16 cellular contexts compared by ENCODE assay signal in genomic region chr15:78671626-78672211, GRCh38. TPM values are rescaled to one million over a fixed set of nuclear protein-coding genes. Genes with fewer than 3 reads are reported as not detected.
A peak's percentile ranks its signal among the peaks of the same experiment; 100 is the strongest.
DNase-seq lines count a peak whose midpoint lies in the region; ATAC-seq, FAIRE-seq and TF ChIP-seq lines count a peak whose summit lies in the region.
"Had no signal": no experiment of that assay in that cellular context is flagged by ENCODE, and none has a peak within 500 bp of the region (broad histone marks: within the 10 kb centered on the region; RNA-seq: fewer than 3 reads in every experiment).

No MANE protein-coding gene starts in this region.

- H3K4me3 ChIP-seq in H1 (ENCODE audit: extremely low read depth in 1 of 4, insufficient read depth in 2 of 4, low read depth in 3 of 4, low read length in 4 of 4): no peak overlapping the region
- H3K4me3 ChIP-seq: heart left ventricle, psoas muscle had no signal

- H3K27me3 Mint-ChIP-seq in H9 (ENCODE audit: low read depth): peaks cover 45% of the 10 kb centered on the region
- no peaks in the 10 kb centered on the region for H3K27me3 Mint-ChIP-seq in activated T-cell treated with anti-CD3 and anti-CD28 coated beads, Interleukin-2, amount 50 U/mL, for 24 hours
- H3K27me3 Mint-ChIP-seq: activated CD4-positive, alpha-beta T cell treated with anti-CD3 and anti-CD28 coated beads, Interleukin-2, amount 10 ng/mL, durations not matched to agents 7 days and 5 days had no signal

- H3T11ph ChIP-seq in H9 (ENCODE audit: low read length): no peak overlapping the region

- H3K27ac Mint-ChIP-seq in H9: 0 out of 7 replicates have a peak overlapping the region, but pooled peaks of 2 of the 3 experiments have one; percentile 16 to 30
- H3K27ac Mint-ChIP-seq in activated T-cell treated with anti-CD3 and anti-CD28 coated beads, Interleukin-2, amount 50 U/mL, for 24 hours: no peak overlapping the region
- H3K27ac Mint-ChIP-seq: activated CD4-positive, alpha-beta T cell treated with anti-CD3 and anti-CD28 coated beads, Interleukin-2, amount 10 ng/mL, durations not matched to agents 7 days and 5 days; CD4-positive, CD25-positive, alpha-beta regulatory T cell had no signal

- no peak overlapping the region for H3K23ac ChIP-seq in H9 (ENCODE audit: insufficient read length, low read depth, low read length)
- no peak overlapping the region for H3K23ac ChIP-seq in H1 (ENCODE audit: insufficient read length)

- H3K9me3 ChIP-seq in H9 (ENCODE audit: control insufficient read depth, low read depth, low read length) (no peaks in the 10 kb centered on the region), H1 (ENCODE audit: insufficient read depth in 2 of 2, low read depth in 1 of 2, low read length in 1 of 2) (no peaks in the 10 kb centered on the region)
- H3K9me3 ChIP-seq: psoas muscle had no signal

- H3K56ac ChIP-seq in H9 (ENCODE audit: insufficient read length, low read depth, low read length) (no peak overlapping the region), H1 (replicated peaks; ENCODE audit: insufficient read length, low read depth, low read length) (no peak overlapping the region)

- H4K91ac ChIP-seq in H9 (ENCODE audit: insufficient read length, low read depth, low read length) (no peak overlapping the region), H1 (replicated peaks; ENCODE audit: insufficient read length, low read length) (peak overlapping the region; percentile 63)

- no peak for TF ChIP-seq POLR2A in H1 (IDR thresholded peaks at IDR 0.05; ENCODE audit: control extremely low read depth in 1 of 2, low read depth in 2 of 2, low read length in 2 of 2)

- H2BK20ac ChIP-seq in H9 (ENCODE audit: low read depth, low read length, poor library complexity, severe bottlenecking) (no peak overlapping the region), H1 (ENCODE audit: low read length) (no peak overlapping the region)

- H4K8ac ChIP-seq in H9 (replicated peaks; ENCODE audit: insufficient read length, low read depth, low read length): no peak overlapping the region
- H4K8ac ChIP-seq in H1 (ENCODE audit: extremely low read depth, insufficient read depth, low read length): peak overlapping the region; percentile 61; the same call in 1 of the 2 replicates

- H2AK5ac ChIP-seq in H9 (ENCODE audit: insufficient read length, low read length) (no peak overlapping the region), H1 (ENCODE audit: low read depth, low read length) (no peak overlapping the region)

- no peak for TF ChIP-seq EP300 in H1 (IDR thresholded peaks at IDR 0.05; ENCODE audit: borderline replicate concordance in 1 of 2, low read depth in 2 of 2, low read length in 2 of 2)

- no peak overlapping the region for H3K18ac ChIP-seq in H9 (ENCODE audit: insufficient read length, low read depth, low read length)
- peak overlapping the region; percentile 62; the same call in 1 of the 2 replicates for H3K18ac ChIP-seq in H1 (ENCODE audit: extremely low read depth, low read length)

- H2AFZ ChIP-seq in H9 (ENCODE audit: low read length) (no peak overlapping the region), H1 (ENCODE audit: low read length) (no peak overlapping the region)

- H4K20me1 ChIP-seq in H9 (ENCODE audit: control insufficient read depth, insufficient read depth, insufficient read length) (no peaks in the 10 kb centered on the region), H1 (replicated peaks in 1 of 2; ENCODE audit: control insufficient read depth in 1 of 2, insufficient read depth in 2 of 2, low read length in 2 of 2) (no peaks in the 10 kb centered on the region)

- H2BK15ac ChIP-seq in H9 (ENCODE audit: low read depth, low read length) (no peak overlapping the region), H1 (ENCODE audit: low read length) (no peak overlapping the region)

- H4K5ac ChIP-seq in H9 (ENCODE audit: insufficient read length, low read depth, low read length) (no peak overlapping the region), H1 (ENCODE audit: insufficient read length, low read depth, low read length) (no peak overlapping the region)

- H3K4ac ChIP-seq in H9 (ENCODE audit: low read depth, low read length) (no peak overlapping the region), H1 (replicated peaks; ENCODE audit: insufficient read length, low read depth, low read length) (no peak overlapping the region)

- peaks cover 56 to 68% of the 10 kb centered on the region in 2 experiments for H3K4me1 Mint-ChIP-seq in H9
- H3K4me1 Mint-ChIP-seq in activated T-cell treated with anti-CD3 and anti-CD28 coated beads, Interleukin-2, amount 50 U/mL, for 24 hours (ENCODE audit: low read depth): no peaks in the 10 kb centered on the region
- H3K4me1 Mint-ChIP-seq: activated CD4-positive, alpha-beta T cell treated with anti-CD3 and anti-CD28 coated beads, Interleukin-2, amount 10 ng/mL, durations not matched to agents 7 days and 5 days; CD4-positive, CD25-positive, alpha-beta regulatory T cell had no signal

- H3K79me2 ChIP-seq in H9 (ENCODE audit: insufficient read depth, low read length) (no peaks in the 10 kb centered on the region), H1 (ENCODE audit: control insufficient read depth in 1 of 2, insufficient read depth in 2 of 2, low read length in 2 of 2) (no peaks in the 10 kb centered on the region)

- no peak for ATAC-seq in GM18520 (IDR thresholded peaks at IDR 0.05; ENCODE audit: unreplicated experiment)
- ATAC-seq: psoas muscle had no signal

- no peak for TF ChIP-seq RAD21 in H1 (IDR thresholded peaks at IDR 0.05 in 1 of 2, conservative IDR thresholded peaks at IDR 0.05 in 1 of 2; ENCODE audit: low read depth in 2 of 2, low read length in 2 of 2)

- no CpG with 5 or more reads among the region's 6 CpGs for WGBS in H9 (ENCODE audit: extremely low coverage, insufficient read length, low lambda C conversion rate)
- 31% methylated on average over 6 of the region's 6 CpGs; no CpG with 5 or more reads in 1 of the 2 experiments for WGBS in H1 (ENCODE audit: extremely low coverage in 1 of 2, insufficient coverage in 1 of 2, insufficient read length in 1 of 2, insufficient replicate concordance in 2 of 2, low coverage in 1 of 2, low lambda C conversion rate in 2 of 2, missing lambda C conversion rate in 1 of 2), 2 experiments

- H3K4me2 ChIP-seq in H9 (ENCODE audit: insufficient read depth, insufficient read length, low read length) (no peak overlapping the region), H1 (ENCODE audit: insufficient read depth in 1 of 2, low read depth in 2 of 2, low read length in 2 of 2) (peak overlapping the region; percentile 1 to 22; a peak in 1 of 4 replicates)

- H2BK5ac ChIP-seq in H9 (ENCODE audit: insufficient read length, low read length): no peak overlapping the region
- H2BK5ac ChIP-seq in H1 (ENCODE audit: low read depth, low read length): peak overlapping the region; percentile 55; the same call in 1 of the 2 replicates

- no peak for TF ChIP-seq CTCF in H9 (conservative IDR thresholded peaks at IDR 0.05)
- TF ChIP-seq CTCF in H1 (IDR thresholded peaks at IDR 0.05; ENCODE audit: control extremely low read depth in 1 of 3, insufficient read depth in 1 of 3, low read depth in 1 of 3, low read length in 3 of 3): no peak

- no peak overlapping the region for H3K9ac ChIP-seq in H9 (ENCODE audit: extremely low read depth, insufficient read length, low read length)
- H3K9ac ChIP-seq in H1 (replicated peaks in 1 of 4; ENCODE audit: extremely low read depth in 1 of 4, low read depth in 3 of 4, low read length in 3 of 4): no peak overlapping the region

- peak overlapping the region in 1 of 2 experiments; percentile 35; a peak in 1 of 5 replicates for H3K4me3 Mint-ChIP-seq in H9
- H3K4me3 Mint-ChIP-seq in activated T-cell treated with anti-CD3 and anti-CD28 coated beads, Interleukin-2, amount 50 U/mL, for 24 hours: no peak overlapping the region
- H3K4me3 Mint-ChIP-seq: activated CD4-positive, alpha-beta T cell treated with anti-CD3 and anti-CD28 coated beads, Interleukin-2, amount 10 ng/mL, durations not matched to agents 7 days and 5 days; CD4-positive, CD25-positive, alpha-beta regulatory T cell had no signal

- CTCF ChIA-PET in H1 (lab: Charles Lee; ENCODE audit: partially characterized antibody): interaction anchor here (0.7 to 4.1 kb wide), 12 partner anchors 10 to 90 kb away, joined by 3 to 23 read pairs (median 4); partner anchors contain the start of gene CHRNA3

- H3K23me2 ChIP-seq in H9 (ENCODE audit: insufficient read length, low read depth, low read length, poor library complexity, severe bottlenecking): no peaks in the 10 kb centered on the region
- no peaks in the 10 kb centered on the region for H3K23me2 ChIP-seq in H1 (ENCODE audit: low read depth, low read length)

- H3K4me1 ChIP-seq in H9 (ENCODE audit: insufficient read depth, low read length) (peaks cover 9% of the 10 kb centered on the region; the same call in 1 of the 2 replicates), H1 (replicated peaks in 1 of 4; ENCODE audit: control insufficient read depth in 3 of 4, insufficient read depth in 4 of 4, low read length in 3 of 4) (peaks cover 7 to 24% (median 16%) of the 10 kb centered on the region in 4 experiments)

- no peaks in the 10 kb centered on the region for H3K9me3 Mint-ChIP-seq in H9
- no peaks in the 10 kb centered on the region for H3K9me3 Mint-ChIP-seq in activated T-cell treated with anti-CD3 and anti-CD28 coated beads, Interleukin-2, amount 50 U/mL, for 24 hours
- H3K9me3 Mint-ChIP-seq: activated CD4-positive, alpha-beta T cell treated with anti-CD3 and anti-CD28 coated beads, Interleukin-2, amount 10 ng/mL, durations not matched to agents 7 days and 5 days; CD4-positive, CD25-positive, alpha-beta regulatory T cell had no signal

- H3K27me3 ChIP-seq in H9 (ENCODE audit: insufficient read depth, low read length): no peaks in the 10 kb centered on the region; the same call in 1 of the 2 replicates
- peaks cover 0 to 6% (median 4%) of the 10 kb centered on the region in 4 experiments; a peak in 3 of 7 replicates for H3K27me3 ChIP-seq in H1 (replicated peaks in 1 of 4; ENCODE audit: control insufficient read depth in 3 of 4, extremely low read depth in 1 of 4, insufficient read depth in 3 of 4, low read length in 3 of 4)
- H3K27me3 ChIP-seq: heart left ventricle had no signal

- no peak for FAIRE-seq in H1 (lab: Jason Lieb, UNC)
- FAIRE-seq: endometrium had no signal

- H3K36me3 ChIP-seq in H1 (ENCODE audit: control insufficient read depth in 2 of 4, insufficient read depth in 4 of 4, low read length in 3 of 4): no peaks in the 10 kb centered on the region
- H3K36me3 ChIP-seq: heart left ventricle had no signal

- H3K14ac ChIP-seq in H9 (ENCODE audit: insufficient read depth, low read length) (no peak overlapping the region), H1 (ENCODE audit: insufficient read length) (no peak overlapping the region)

- H2BK12ac ChIP-seq in H9 (ENCODE audit: insufficient read length, low read depth, low read length) (no peak overlapping the region), H1 (ENCODE audit: low read depth, low read length) (peak overlapping the region; percentile 46; the same call in 1 of the 2 replicates)

- H3K27ac ChIP-seq in H9 (ENCODE audit: insufficient read length, low read depth, low read length) (no peak overlapping the region), H1 (ENCODE audit: low read depth, low read length) (no peak overlapping the region)
- H3K27ac ChIP-seq: heart left ventricle, HL-60, psoas muscle had no signal

- no peak overlapping the region for H2BK120ac ChIP-seq in H9 (ENCODE audit: low read depth, low read length, poor library complexity, severe bottlenecking)
- H2BK120ac ChIP-seq in H1 (replicated peaks; ENCODE audit: low read depth, low read length): no peak overlapping the region

- POLR2A ChIA-PET in H1 (lab: Charles Lee; ENCODE audit: partially characterized antibody): no interaction called here

- H3K79me1 ChIP-seq in H9 (ENCODE audit: insufficient read depth, low read depth, low read length, poor library complexity, severe bottlenecking): no peaks in the 10 kb centered on the region
- H3K79me1 ChIP-seq in H1 (ENCODE audit: low read depth, low read length): no peaks in the 10 kb centered on the region

- DNase-seq in H9 (peak; percentile 70), NCI-H446 (lab: John Stamatoyannopoulos, UW) (peak; percentile 65 to 94), H1 (ENCODE audit: low read depth in 1 of 2, low spot score in 2 of 2) (peak; percentile 49 to 60), retina (peak; percentile 92), EL (no peak)
- no peak for DNase-seq in activated T-cell treated with anti-CD3 and anti-CD28 coated beads, Interleukin-2, amount 50 U/mL, for 24 hours
- no peak for DNase-seq in stimulated activated CD4-positive, alpha-beta T cell treated with anti-CD3 and anti-CD28 coated beads, Interleukin-2, amount 100 ng/mL, for 48 hours
- DNase-seq: activated CD4-positive, alpha-beta T cell treated with anti-CD3 and anti-CD28 coated beads, Interleukin-2, amount 10 ng/mL, durations not matched to agents 7 days and 5 days; CD4-positive, CD25-positive, alpha-beta regulatory T cell had no signal

- H3K36me3 Mint-ChIP-seq in H9 (ENCODE audit: insufficient read depth in 1 of 3, low read depth in 3 of 3): no peaks in the 10 kb centered on the region
- no peaks in the 10 kb centered on the region for H3K36me3 Mint-ChIP-seq in activated T-cell treated with anti-CD3 and anti-CD28 coated beads, Interleukin-2, amount 50 U/mL, for 24 hours (ENCODE audit: low read depth)
- H3K36me3 Mint-ChIP-seq: CD4-positive, CD25-positive, alpha-beta regulatory T cell had no signal

RNA-seq across cellular contexts. Expression of gene CHRNB4, which starts 30.7 kb away (rescaled TPM):
- 1.9 TPM in 2 replicates for total RNA-seq in H9 (2021)
- 2.4 and 2.6 TPM in 2 replicates for total RNA-seq in H1 (2021; fragmentation: NEBNext Ultra II Directional; extraction: Animal tissue kit (Norgen Biotek cat#: 25700))
- polyA plus RNA-seq in H1 (2011; rRNA removed): 4.1 and 4.5 TPM in 2 replicates
- 2.2 TPM for polyA plus RNA-seq in H1 (2011; cell fraction: cytosol; rRNA removed)
- polyA plus RNA-seq in H1 (2011; cell fraction: nucleus; rRNA removed): 2.7 TPM
- 2.0 to 3.4 TPM (median 3.1 TPM) in 4 replicates for polyA plus RNA-seq in H1 (2012, experiment 1 of 2)
- 3.1 TPM for polyA plus RNA-seq in H1 (2012, experiment 2 of 2)
- 3.2 TPM for polyA plus RNA-seq in H1 (2013, experiment 1 of 2)
- polyA plus RNA-seq in H1 (2013, experiment 2 of 2): 3.4 TPM
- 5.1 and 6.1 TPM in 2 replicates for polyA minus RNA-seq in H1 (2011; rRNA and poly(A)+ RNA removed)
- 2.1 TPM for polyA minus RNA-seq in H1 (2011; cell fraction: cytosol; rRNA and poly(A)+ RNA removed)
- 1.5 TPM for polyA minus RNA-seq in H1 (2011; cell fraction: nucleus; rRNA and poly(A)+ RNA removed)
- total RNA-seq: activated CD4-positive, alpha-beta T cell treated with anti-CD3 and anti-CD28 coated beads, Interleukin-2, amount 10 ng/mL, durations not matched to agents 7 days and 5 days; CD4-positive, CD25-positive, alpha-beta regulatory T cell; mesenteric fat pad; psoas muscle; T-helper 1 cell treated with Interleukin-12 subunit alpha and Interleukin-12 subunit beta and Interleukin-4 antibody, amounts not matched to agents 30 ng/mL and 1 ng/mL, for 36 hours had no signal
- polyA plus RNA-seq: CD4-positive, CD25-positive, alpha-beta regulatory T cell; heart left ventricle; psoas muscle had no signal

RNA-seq across cellular contexts. Expression of gene CHRNA3, which starts 50.9 kb away (rescaled TPM):
- 0.81 and 1.1 TPM in 2 replicates for total RNA-seq in H9 (2021)
- 2.1 TPM in 2 replicates for total RNA-seq in H1 (2021; fragmentation: NEBNext Ultra II Directional; extraction: Animal tissue kit (Norgen Biotek cat#: 25700))
- polyA plus RNA-seq in H1 (2011; rRNA removed): 4.4 and 4.7 TPM in 2 replicates
- 2.9 TPM for polyA plus RNA-seq in H1 (2011; cell fraction: cytosol; rRNA removed)
- 7.5 TPM for polyA plus RNA-seq in H1 (2011; cell fraction: nucleus; rRNA removed)
- polyA plus RNA-seq in H1 (2012, experiment 1 of 2): 3.1 to 4.5 TPM (median 4.0 TPM) in 4 replicates
- 1.4 TPM for polyA plus RNA-seq in H1 (2012, experiment 2 of 2)
- 4.5 TPM for polyA plus RNA-seq in H1 (2013, experiment 1 of 2)
- 5.5 TPM for polyA plus RNA-seq in H1 (2013, experiment 2 of 2)
- 5.1 and 6.5 TPM in 2 replicates for polyA minus RNA-seq in H1 (2011; rRNA and poly(A)+ RNA removed)
- polyA minus RNA-seq in H1 (2011; cell fraction: cytosol; rRNA and poly(A)+ RNA removed): 3.2 TPM
- 4.7 TPM for polyA minus RNA-seq in H1 (2011; cell fraction: nucleus; rRNA and poly(A)+ RNA removed)
- total RNA-seq: activated CD4-positive, alpha-beta T cell treated with anti-CD3 and anti-CD28 coated beads, Interleukin-2, amount 10 ng/mL, durations not matched to agents 7 days and 5 days; CD4-positive, CD25-positive, alpha-beta regulatory T cell; mesenteric fat pad; T-helper 1 cell treated with Interleukin-12 subunit alpha and Interleukin-12 subunit beta and Interleukin-4 antibody, amounts not matched to agents 30 ng/mL and 1 ng/mL, for 36 hours had no signal

Comparison
In these comparisons a context has a peak if more than half of its experiments do, and no peak if none do; other contexts are left out.
1. DNase-seq: peak in H9 (single experiment), NCI-H446 (2 of 2), H1 (2 of 2) and retina (single experiment); none in activated T-cell treated with anti-CD3 and anti-CD28 coated beads, Interleukin-2, amount 50 U/mL, for 24 hours (single experiment), EL (single experiment) and stimulated activated CD4-positive, alpha-beta T cell treated with anti-CD3 and anti-CD28 coated beads, Interleukin-2, amount 100 ng/mL, for 48 hours (0 of 2).